In the genomic region with DNA sequence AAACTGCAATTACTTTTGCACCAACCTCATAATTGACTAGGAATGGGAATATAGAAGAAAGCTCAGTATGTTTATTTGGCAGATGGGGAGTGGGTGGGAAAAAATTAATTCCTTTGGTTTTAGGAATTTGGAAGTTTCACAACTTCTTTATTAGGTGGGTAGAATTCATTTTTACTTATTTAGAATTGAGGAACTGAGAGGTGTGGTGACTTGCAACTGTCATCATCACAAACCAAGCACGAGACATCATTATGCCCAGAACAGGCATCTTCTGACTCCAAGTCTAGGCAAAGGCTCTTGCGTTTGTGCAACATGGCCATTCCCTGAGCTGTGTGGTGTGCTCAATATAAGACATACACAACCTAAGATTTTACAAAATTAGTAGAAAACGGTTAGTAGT, we compare ENCODE assay signal across 18 cellular contexts.
DNase-seq lines count a peak whose midpoint lies in the region; ATAC-seq, FAIRE-seq and TF ChIP-seq lines count a peak whose summit lies in the region.
"Had no signal": no experiment of that assay in that cellular context is flagged by ENCODE, and none has a peak within 500 bp of the region (broad histone marks: within the 10 kb centered on the region; RNA-seq: fewer than 3 reads in every experiment).

No MANE protein-coding gene starts in this region.

- H3K4me3 Mint-ChIP-seq in CD8-positive, alpha-beta memory T cell = no peak overlapping the region
- H3K4me3 Mint-ChIP-seq in osteocyte (ENCODE audit: unreplicated experiment) = no peak overlapping the region
- H3K4me3 Mint-ChIP-seq: immature natural killer cell; T-helper 2 cell treated with Interferon-gamma antibody and Interleukin-4, amounts not matched to agents 5 μg/mL and 100 μg/mL, for 36 hours had no signal

- CTCF ChIA-PET in CD8-positive, alpha-beta memory T cell (lab: Charles Lee) = no interaction called here

- peaks cover 20% of the 10 kb centered on the region for H3K9me3 ChIP-seq in SJCRH30 (replicated peaks)
- H3K9me3 ChIP-seq in gastroesophageal sphincter = no peaks in the 10 kb centered on the region
- no peaks in the 10 kb centered on the region for H3K9me3 ChIP-seq in CD8-positive, alpha-beta memory T cell (ENCODE audit: low read length)

- TF ChIP-seq POLR2A in GM12891 (IDR thresholded peaks at IDR 0.05; ENCODE audit: low read depth, low read length) = no peak
- TF ChIP-seq POLR2A in gastroesophageal sphincter (IDR thresholded peaks at IDR 0.05) = no peak

- H3K27me3 Mint-ChIP-seq in CD8-positive, alpha-beta memory T cell = peaks cover 0 to 3% of the 10 kb centered on the region in 2 donors
- H3K27me3 Mint-ChIP-seq in osteocyte (ENCODE audit: unreplicated experiment) = no peaks in the 10 kb centered on the region

- H3K4me3 ChIP-seq in SJCRH30 = no peak overlapping the region
- H3K4me3 ChIP-seq in gastroesophageal sphincter = no peak overlapping the region
- H3K4me3 ChIP-seq in CD8-positive, alpha-beta memory T cell (ENCODE audit: low read length) = no peak overlapping the region

- H3K27ac ChIP-seq in SJCRH30 (no peak overlapping the region), gastroesophageal sphincter (no peak overlapping the region)
- no peak overlapping the region for H3K27ac ChIP-seq in CD8-positive, alpha-beta memory T cell (ENCODE audit: low read depth, low read length)

- peak; percentile 64 for ATAC-seq in GM19438 (IDR thresholded peaks at IDR 0.05; ENCODE audit: low read depth, unreplicated experiment)
- ATAC-seq in HG02870 (IDR thresholded peaks at IDR 0.05; ENCODE audit: unreplicated experiment) = peak; percentile 94
- ATAC-seq in HG03442 (IDR thresholded peaks at IDR 0.05; ENCODE audit: unreplicated experiment) = peak; percentile 95
- no peak for ATAC-seq in gastroesophageal sphincter
- ATAC-seq: HepG2 had no signal

- DNase-seq in GM12891 (ENCODE audit: insufficient read length, low spot score) = no peak
- DNase-seq in SJCRH30 = no peak
- DNase-seq in CD8-positive, alpha-beta memory T cell = no peak
- DNase-seq in osteocyte (ENCODE audit: extremely low spot score, unreplicated experiment) = no peak
- DNase-seq: activated CD4-positive, alpha-beta T cell treated with anti-CD3 and anti-CD28 coated beads for 48 hours; activated T-cell treated with anti-CD3 and anti-CD28 coated beads, Interleukin-2, amount 50 U/mL, for 48 hours; immature natural killer cell; NCI-H1092; NCI-H2171; NK-92 treated with Interleukin-12 subunit alpha and Interleukin-12 subunit beta, amount 100 ng/mL, for 24 hours; Right ventricle myocardium superior had no signal

- 83 to 94% methylated on average over 3 of the region's 3 CpGs for WGBS in gastroesophageal sphincter (ENCODE audit: low coverage in 1 of 2), 2 donors

- POLR2A ChIA-PET in CD8-positive, alpha-beta memory T cell (lab: Charles Lee) = no interaction called here

- no peaks in the 10 kb centered on the region for H3K4me1 ChIP-seq in SJCRH30
- H3K4me1 ChIP-seq in gastroesophageal sphincter = peaks cover 0 to 10% (median 0%) of the 10 kb centered on the region in 3 donors
- no peaks in the 10 kb centered on the region for H3K4me1 ChIP-seq in CD8-positive, alpha-beta memory T cell (ENCODE audit: insufficient read depth, low read length)

- peaks cover 0 to 7% (median 4%) of the 10 kb centered on the region in 5 donors for H3K9me3 Mint-ChIP-seq in CD8-positive, alpha-beta memory T cell
- H3K9me3 Mint-ChIP-seq in osteocyte (ENCODE audit: unreplicated experiment) = peaks cover 8% of the 10 kb centered on the region
- H3K9me3 Mint-ChIP-seq: T-helper 2 cell treated with Interferon-gamma antibody and Interleukin-4, amounts not matched to agents 5 μg/mL and 100 μg/mL, for 36 hours had no signal

- FAIRE-seq in GM12891 (lab: Jason Lieb, UNC) = no peak
- FAIRE-seq: endometrium, HepG2 had no signal

- TF ChIP-seq EP300 in gastroesophageal sphincter (IDR thresholded peaks at IDR 0.05) = no peak

- H3K36me3 ChIP-seq in SJCRH30 = no peaks in the 10 kb centered on the region
- H3K36me3 ChIP-seq in gastroesophageal sphincter = no peaks in the 10 kb centered on the region
- H3K36me3 ChIP-seq in CD8-positive, alpha-beta memory T cell (ENCODE audit: insufficient read depth, low read length) = no peaks in the 10 kb centered on the region

- H3K27me3 ChIP-seq in SJCRH30 (peaks cover 23% of the 10 kb centered on the region), gastroesophageal sphincter (no peaks in the 10 kb centered on the region)
- no peaks in the 10 kb centered on the region for H3K27me3 ChIP-seq in CD8-positive, alpha-beta memory T cell (ENCODE audit: insufficient read depth, low read length, poor library complexity, severe bottlenecking)

- no peaks in the 10 kb centered on the region for H3K36me3 Mint-ChIP-seq in CD8-positive, alpha-beta memory T cell
- peaks cover 3% of the 10 kb centered on the region for H3K36me3 Mint-ChIP-seq in osteocyte (ENCODE audit: unreplicated experiment)
- H3K36me3 Mint-ChIP-seq: immature natural killer cell had no signal

- H3K27ac Mint-ChIP-seq in CD8-positive, alpha-beta memory T cell = no peak overlapping the region
- H3K27ac Mint-ChIP-seq in osteocyte (ENCODE audit: unreplicated experiment) = no peak overlapping the region
- H3K27ac Mint-ChIP-seq: immature natural killer cell; T-helper 2 cell treated with Interferon-gamma antibody and Interleukin-4, amounts not matched to agents 5 μg/mL and 100 μg/mL, for 36 hours had no signal

- no peaks in the 10 kb centered on the region for H3K4me1 Mint-ChIP-seq in CD8-positive, alpha-beta memory T cell
- no peaks in the 10 kb centered on the region for H3K4me1 Mint-ChIP-seq in osteocyte (ENCODE audit: unreplicated experiment)
- H3K4me1 Mint-ChIP-seq: immature natural killer cell had no signal

- TF ChIP-seq CTCF in gastroesophageal sphincter (IDR thresholded peaks at IDR 0.05) (no peak), osteocyte (IDR thresholded peaks at IDR 0.05) (no peak)

TF ChIP-seq in GM12891, 5 proteins besides CTCF, POLR2A, EP300 and RAD21:
- peak; percentile 93 for TF ChIP-seq SPI1 (IDR thresholded peaks at IDR 0.05; ENCODE audit: low read depth, low read length)
- TF ChIP-seq POLR2AphosphoS5 (IDR thresholded peaks at IDR 0.05; ENCODE audit: low read depth, low read length) = no peak
- TF ChIP-seq TAF1 (IDR thresholded peaks at IDR 0.05; ENCODE audit: low read depth, low read length) = no peak
